ENCODE assay signal across 8 cellular contexts in genomic region chr11:107916671-107917241, GRCh38. TPM values are rescaled to one million over a fixed set of nuclear protein-coding genes. Genes with fewer than 3 reads are reported as not detected.
DNase-seq lines count a peak whose midpoint lies in the region; ATAC-seq and TF ChIP-seq lines count a peak whose summit lies in the region.

No MANE protein-coding gene starts in this region.

- peak; percentile 83 for DNase-seq in ELF-1 (ENCODE audit: low read depth, low spot score)
- DNase-seq in LHCN-M2 (ENCODE audit: low read depth) = peak; percentile 9
- peak; percentile 14 to 22 for DNase-seq in activated CD4-positive, alpha-beta T cell treated with anti-CD3 and anti-CD28 coated beads for 4 hours
- peak; percentile 5 for DNase-seq in globus pallidus (ENCODE audit: low spot score)
- no peak for DNase-seq in tibial nerve (ENCODE audit: low spot score in 2 of 2)
- no peak for DNase-seq in NK-92 treated with Interleukin-12 subunit alpha and Interleukin-12 subunit beta, amount 100 ng/mL, for 24 hours (lab: John Stamatoyannopoulos, UW)

- no peaks in the 10 kb centered on the region for H3K4me1 ChIP-seq in tibial nerve

- no peak for TF ChIP-seq EP300 in tibial nerve (IDR thresholded peaks at IDR 0.05)

- no peaks in the 10 kb centered on the region for H3K36me3 ChIP-seq in tibial nerve

- 29 to 44% methylated on average over 11 to 13 of the region's 13 CpGs for WGBS in tibial nerve, 2 donors

- no peak for ATAC-seq in GM21717 (IDR thresholded peaks at IDR 0.05; ENCODE audit: unreplicated experiment)

- no peak for TF ChIP-seq POLR2A in tibial nerve (IDR thresholded peaks at IDR 0.05)

- no peak overlapping the region for H3K27ac ChIP-seq in 22Rv1
- H3K27ac ChIP-seq in tibial nerve = no peak overlapping the region

- H3K27me3 ChIP-seq in tibial nerve = no peaks in the 10 kb centered on the region

- no peak overlapping the region for H3K4me3 ChIP-seq in tibial nerve

- peak; percentile 94 for TF ChIP-seq CTCF in 22Rv1 (IDR thresholded peaks at IDR 0.05)
- peak in 3 of 5 experiments; percentile 22 to 36 (median 23) for TF ChIP-seq CTCF in tibial nerve (IDR thresholded peaks at IDR 0.05)

- H3K9me3 ChIP-seq in tibial nerve = no peaks in the 10 kb centered on the region

RNA-seq across cellular contexts. Expression of gene RAB39A, which starts 11.5 kb away (rescaled TPM):
- total RNA-seq in LHCN-M2 (2014; rRNA removed) = 0.58 TPM in 1 of 2 replicates, not detected in the other
- polyA plus RNA-seq in LHCN-M2 (2012) = not detected
- total RNA-seq in tibial nerve = 1 to 10 TPM in 2 of 4 donors, under 1 TPM in 1, not detected in 1; 0.63 to 2.4 (median 1.5) TPM

RNA-seq across cellular contexts. Expression of gene SLC35F2, which starts 58.2 kb away (rescaled TPM):
- 9.3 and 13.8 TPM in 2 replicates for total RNA-seq in LHCN-M2 (2014; rRNA removed)
- polyA plus RNA-seq in LHCN-M2 (2012) = 2.7 TPM
- total RNA-seq in tibial nerve = 10 to 100 TPM in 1 of 4 donors, 1 to 10 TPM in 3; 3.7 to 15.5 (median 5.6) TPM

Comparison
In these comparisons a context has a peak if more than half of its experiments do, and no peak if none do; other contexts are left out.
1. DNase-seq: peak in ELF-1 (single experiment), LHCN-M2 (single experiment), activated CD4-positive, alpha-beta T cell treated with anti-CD3 and anti-CD28 coated beads for 4 hours (2 of 2) and globus pallidus (single experiment); none in tibial nerve (0 of 2) and NK-92 treated with Interleukin-12 subunit alpha and Interleukin-12 subunit beta, amount 100 ng/mL, for 24 hours (single experiment).